ENCODE assay signal across 1 cellular context in genomic region chr10:13382759-13383753, GRCh38.
TF ChIP-seq lines count a peak whose summit lies in the region.

No MANE protein-coding gene starts in this region.

TF ChIP-seq in GM23338, 12 proteins besides CTCF, POLR2A, EP300 and RAD21 (continued from another document):
- TF ChIP-seq REST (IDR thresholded peaks at IDR 0.05; ENCODE audit: unreplicated experiment) (no peak), EZH2phosphoT487 (IDR thresholded peaks at IDR 0.05; ENCODE audit: unreplicated experiment) (no peak), EZH2 (IDR thresholded peaks at IDR 0.05; ENCODE audit: low read depth, unreplicated experiment) (no peak)
TF ChIP-seq in GM23338: peak in this region for 0.
